Comparison of ENCODE assay signal across 21 cellular contexts in the genomic region with DNA sequence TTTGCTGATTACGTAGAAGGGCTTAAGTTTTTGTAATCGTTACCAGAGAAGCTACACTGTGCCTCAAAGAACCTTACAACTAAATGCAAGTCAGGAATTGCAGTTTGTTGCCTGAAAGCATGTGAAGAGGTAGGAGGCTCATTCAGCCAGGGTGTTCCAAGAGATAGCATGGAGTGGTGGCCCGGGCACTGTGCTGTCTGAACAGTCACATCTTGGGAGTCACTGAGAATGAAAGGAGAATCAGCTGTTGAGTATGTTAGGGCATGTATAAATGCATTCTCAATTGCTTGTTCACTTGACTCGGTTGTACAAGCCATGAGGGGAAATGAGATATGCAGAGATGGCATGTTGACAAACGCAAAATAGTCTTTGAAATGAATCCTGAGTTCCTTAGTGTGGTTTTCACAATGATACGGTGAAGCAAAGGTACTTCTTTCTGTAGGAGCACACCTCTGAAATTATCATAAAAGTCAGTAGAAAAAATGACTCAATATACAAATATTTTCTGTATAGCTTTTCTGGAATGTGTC.
A peak's percentile ranks its signal among the peaks of the same experiment; 100 is the strongest.
DNase-seq lines count a peak whose midpoint lies in the region; ATAC-seq, FAIRE-seq and TF ChIP-seq lines count a peak whose summit lies in the region.
"Had no signal": no experiment of that assay in that cellular context is flagged by ENCODE, and none has a peak within 500 bp of the region (broad histone marks: within the 10 kb centered on the region; RNA-seq: fewer than 3 reads in every experiment).

No MANE protein-coding gene starts in this region.

- H3K9ac ChIP-seq in H1 (replicated peaks in 1 of 4; ENCODE audit: extremely low read depth in 1 of 4, low read depth in 3 of 4, low read length in 3 of 4): no peak overlapping the region
- H3K9ac ChIP-seq in keratinocyte (ENCODE audit: control insufficient read depth, extremely low read depth, insufficient read depth, low read length): no peak overlapping the region

- 78 to 89% (median 83%) methylated on average over 6 of the region's 6 CpGs for WGBS in heart left ventricle, 4 donors
- 92% methylated on average over 6 of the region's 6 CpGs; no CpG with 5 or more reads in 1 of the 2 experiments for WGBS in H1 (ENCODE audit: extremely low coverage in 1 of 2, insufficient coverage in 1 of 2, insufficient read length in 1 of 2, insufficient replicate concordance in 2 of 2, low coverage in 1 of 2, low lambda C conversion rate in 2 of 2, missing lambda C conversion rate in 1 of 2), 2 experiments

- H3K9me3 Mint-ChIP-seq in type B pancreatic cell: no peaks in the 10 kb centered on the region
- H3K9me3 Mint-ChIP-seq: CD4-positive, alpha-beta T cell; H9 had no signal

- H2BK5ac ChIP-seq in H1 (ENCODE audit: low read depth, low read length): no peak overlapping the region

- H3K79me2 ChIP-seq in H1 (ENCODE audit: control insufficient read depth in 1 of 2, insufficient read depth in 2 of 2, low read length in 2 of 2) (no peaks in the 10 kb centered on the region), keratinocyte (ENCODE audit: control insufficient read depth, insufficient read depth, low read length) (no peaks in the 10 kb centered on the region)

- H3K9me1 ChIP-seq in keratinocyte (ENCODE audit: control insufficient read depth, extremely low read depth, insufficient read depth, low read length): no peaks in the 10 kb centered on the region

- no peak overlapping the region for H3K4ac ChIP-seq in H1 (replicated peaks; ENCODE audit: insufficient read length, low read depth, low read length)

- H4K8ac ChIP-seq in H1 (ENCODE audit: extremely low read depth, insufficient read depth, low read length): no peak overlapping the region

- no peaks in the 10 kb centered on the region for H3K79me1 ChIP-seq in H1 (ENCODE audit: low read depth, low read length)

- TF ChIP-seq POLR2A in heart left ventricle (IDR thresholded peaks at IDR 0.05) (no peak), H1 (IDR thresholded peaks at IDR 0.05; ENCODE audit: control extremely low read depth in 1 of 2, low read depth in 2 of 2, low read length in 2 of 2) (no peak)

- H2AK5ac ChIP-seq in H1 (ENCODE audit: low read depth, low read length): no peak overlapping the region

- H2BK120ac ChIP-seq in H1 (replicated peaks; ENCODE audit: low read depth, low read length): no peak overlapping the region

- TF ChIP-seq CTCF in heart left ventricle (IDR thresholded peaks at IDR 0.05) (no peak), RWPE2 (IDR thresholded peaks at IDR 0.05; ENCODE audit: poor library complexity, severe bottlenecking) (no peak), H1 (IDR thresholded peaks at IDR 0.05; ENCODE audit: control extremely low read depth in 1 of 3, insufficient read depth in 1 of 3, low read depth in 1 of 3, low read length in 3 of 3) (no peak), keratinocyte (optimal IDR thresholded peaks at IDR 0.05 in 1 of 3, IDR thresholded peaks at IDR 0.05 in 1 of 3, conservative IDR thresholded peaks at IDR 0.05 in 1 of 3; ENCODE audit: extremely low read depth in 1 of 3, insufficient read depth in 2 of 3, low read length in 3 of 3) (no peak), type B pancreatic cell (conservative IDR thresholded peaks at IDR 0.05) (no peak)

- no peak overlapping the region for H3K23ac ChIP-seq in H1 (ENCODE audit: insufficient read length)

- no peak overlapping the region for H3K4me3 Mint-ChIP-seq in type B pancreatic cell
- H3K4me3 Mint-ChIP-seq: CD4-positive, alpha-beta T cell; H9 had no signal

- no peak overlapping the region for H4K91ac ChIP-seq in H1 (replicated peaks; ENCODE audit: insufficient read length, low read length)

- H3K36me3 Mint-ChIP-seq in type B pancreatic cell: peaks cover 47% of the 10 kb centered on the region

- H3K27me3 ChIP-seq in heart left ventricle (no peaks in the 10 kb centered on the region), RWPE2 (ENCODE audit: insufficient read depth, poor library complexity, severe bottlenecking) (no peaks in the 10 kb centered on the region), H1 (replicated peaks in 1 of 4; ENCODE audit: control insufficient read depth in 3 of 4, extremely low read depth in 1 of 4, insufficient read depth in 3 of 4, low read length in 3 of 4) (no peaks in the 10 kb centered on the region), keratinocyte (ENCODE audit: control insufficient read depth, extremely low read depth, insufficient read depth, low read length) (no peaks in the 10 kb centered on the region)

- H3K23me2 ChIP-seq in H1 (ENCODE audit: low read depth, low read length): no peaks in the 10 kb centered on the region

- H3K36me3 ChIP-seq in heart left ventricle (peaks cover 0 to 3% (median 0%) of the 10 kb centered on the region in 9 donors), RWPE2 (ENCODE audit: low read depth) (no peaks in the 10 kb centered on the region), H1 (ENCODE audit: control insufficient read depth in 2 of 4, insufficient read depth in 4 of 4, low read length in 3 of 4) (peaks cover 4 to 20% (median 12%) of the 10 kb centered on the region in 4 experiments), keratinocyte (ENCODE audit: control insufficient read depth in 2 of 2, extremely low read depth in 1 of 2, insufficient read depth in 2 of 2, low read length in 2 of 2) (peaks cover 4 to 8% of the 10 kb centered on the region in 2 experiments)

- H2AFZ ChIP-seq in H1 (ENCODE audit: low read length) (no peak overlapping the region), keratinocyte (ENCODE audit: control insufficient read depth, low read length) (peak overlapping the region; percentile 46)

- TF ChIP-seq EP300 in H1 (IDR thresholded peaks at IDR 0.05; ENCODE audit: borderline replicate concordance in 1 of 2, low read depth in 2 of 2, low read length in 2 of 2): no peak

- intact Hi-C loops in Right ventricle myocardium superior (cut with DNase I): no loop called here
- intact Hi-C loops in heart left ventricle (cut with DNase I): no loop called here

- H4K20me1 ChIP-seq in H1 (replicated peaks in 1 of 2; ENCODE audit: control insufficient read depth in 1 of 2, insufficient read depth in 2 of 2, low read length in 2 of 2) (no peaks in the 10 kb centered on the region), keratinocyte (ENCODE audit: control insufficient read depth, extremely low read depth, insufficient read depth, low read length) (no peaks in the 10 kb centered on the region)

- H4K5ac ChIP-seq in H1 (ENCODE audit: insufficient read length, low read depth, low read length): no peak overlapping the region

- no peak overlapping the region for H3K4me2 ChIP-seq in H1 (ENCODE audit: insufficient read depth in 1 of 2, low read depth in 2 of 2, low read length in 2 of 2)
- H3K4me2 ChIP-seq in keratinocyte (ENCODE audit: control insufficient read depth, extremely low read depth, insufficient read depth, low read depth, low read length): peak overlapping the region; percentile 45
- H3K4me2 ChIP-seq: A549 had no signal

- H2BK15ac ChIP-seq in H1 (ENCODE audit: low read length): no peak overlapping the region

- no peak overlapping the region for H3K14ac ChIP-seq in H1 (ENCODE audit: insufficient read length)

- H2BK20ac ChIP-seq in H1 (ENCODE audit: low read length): no peak overlapping the region

- H3K4me1 ChIP-seq in heart left ventricle: no peaks in the 10 kb centered on the region
- H3K4me1 ChIP-seq in RWPE2 (ENCODE audit: insufficient read depth, poor library complexity, severe bottlenecking): peaks cover 6% of the 10 kb centered on the region
- no peaks in the 10 kb centered on the region for H3K4me1 ChIP-seq in H1 (replicated peaks in 1 of 4; ENCODE audit: control insufficient read depth in 3 of 4, insufficient read depth in 4 of 4, low read length in 3 of 4)
- peaks cover 20% of the 10 kb centered on the region for H3K4me1 ChIP-seq in keratinocyte (ENCODE audit: control insufficient read depth, extremely low read depth, insufficient read depth, low read length)
- H3K4me1 ChIP-seq: A549, Caco-2 had no signal

- TF ChIP-seq RAD21 in H1 (IDR thresholded peaks at IDR 0.05 in 1 of 2, conservative IDR thresholded peaks at IDR 0.05 in 1 of 2; ENCODE audit: low read depth in 2 of 2, low read length in 2 of 2): no peak

- H3K27me3 Mint-ChIP-seq in type B pancreatic cell: no peaks in the 10 kb centered on the region

- H3K4me1 Mint-ChIP-seq in type B pancreatic cell (ENCODE audit: unreplicated experiment): peaks cover 14% of the 10 kb centered on the region

- FAIRE-seq in H1 (lab: Jason Lieb, UNC): peak; percentile 19
- peak; percentile 93 for FAIRE-seq in keratinocyte (lab: Jason Lieb, UNC)
- FAIRE-seq: A549, GM12892, GM18507 had no signal

- no peak overlapping the region for H3K56ac ChIP-seq in H1 (replicated peaks; ENCODE audit: insufficient read length, low read depth, low read length)

- dilution Hi-C loops in keratinocyte (cut with MboI; ENCODE audit: extremely low pct_ligation_motif_present, low sequenced_read_pairs): no loop called here

- H3K4me3 ChIP-seq in heart left ventricle: no peak overlapping the region
- H3K4me3 ChIP-seq in RWPE2 (ENCODE audit: severe bottlenecking): no peak overlapping the region
- no peak overlapping the region for H3K4me3 ChIP-seq in H1 (ENCODE audit: extremely low read depth in 1 of 4, insufficient read depth in 2 of 4, low read depth in 3 of 4, low read length in 4 of 4)
- H3K4me3 ChIP-seq in keratinocyte (ENCODE audit: control insufficient read depth in 2 of 3, extremely low read depth in 1 of 3, insufficient read depth in 2 of 3, low read depth in 1 of 3, low read length in 3 of 3): no peak overlapping the region
- H3K4me3 ChIP-seq: A549 had no signal

- H2BK12ac ChIP-seq in H1 (ENCODE audit: low read depth, low read length): no peak overlapping the region

- H3K27ac ChIP-seq in heart left ventricle (no peak overlapping the region), RWPE2 (ENCODE audit: poor library complexity, severe bottlenecking) (no peak overlapping the region), H1 (ENCODE audit: low read depth, low read length) (no peak overlapping the region), keratinocyte (ENCODE audit: control insufficient read depth, insufficient read depth, low read length) (no peak overlapping the region)
- H3K27ac ChIP-seq: 22Rv1, A549, C4-2B had no signal

- POLR2A ChIA-PET in H1 (lab: Charles Lee; ENCODE audit: partially characterized antibody): interaction anchor here (1.1 kb wide), 1 partner anchor 12 kb away, joined by 3 read pairs; no protein-coding TSS in a partner anchor

- no peak overlapping the region for H3K18ac ChIP-seq in H1 (ENCODE audit: extremely low read depth, low read length)

- peaks cover 0 to 9% (median 0%) of the 10 kb centered on the region in 12 donors for H3K9me3 ChIP-seq in heart left ventricle
- H3K9me3 ChIP-seq in RWPE2 (ENCODE audit: severe bottlenecking): no peaks in the 10 kb centered on the region
- no peaks in the 10 kb centered on the region for H3K9me3 ChIP-seq in H1 (ENCODE audit: insufficient read depth in 2 of 2, low read depth in 1 of 2, low read length in 1 of 2)
- no peaks in the 10 kb centered on the region for H3K9me3 ChIP-seq in keratinocyte (ENCODE audit: control insufficient read depth, low read depth, low read length)
- H3K9me3 ChIP-seq: A549, Caco-2 had no signal

- CTCF ChIA-PET in H1 (lab: Charles Lee; ENCODE audit: partially characterized antibody): interaction anchor here (0.6 to 1.9 kb wide), 5 partner anchors 34 to 403 kb away, joined by 3 to 5 read pairs (median 3); no protein-coding TSS in a partner anchor

- H3K27ac Mint-ChIP-seq in type B pancreatic cell: no peak overlapping the region
- H3K27ac Mint-ChIP-seq: CD4-positive, alpha-beta T cell; H9 had no signal

- ATAC-seq in Right ventricle myocardium superior (ENCODE audit: poor library complexity) (peak; percentile 69), heart left ventricle (no peak), RWPE2 (ENCODE audit: low read depth) (peak; percentile 25; the same call in 2 of the 3 replicates)
- ATAC-seq: A549 had no signal

- DNase-seq in Right ventricle myocardium superior (no peak), heart left ventricle (no peak), RWPE2 (ENCODE audit: low spot score) (no peak), H1 (ENCODE audit: low read depth in 1 of 2, low spot score in 2 of 2) (no peak), keratinocyte (ENCODE audit: low read depth, low spot score) (no peak), D341Med (ENCODE audit: low spot score) (no peak), NCI-H2227 treated with DMSO at 0.1 percent for 48 hours (lab: John Stamatoyannopoulos, UW) (no peak), type B pancreatic cell (ENCODE audit: extremely low spot score, unreplicated experiment) (no peak)
- DNase-seq: AML-193; Caco-2; CD4-positive, alpha-beta T cell; DMS153; DMS79; GDM1; GOT3; H9 had no signal

Comparison
In these comparisons a context has a peak if more than half of its experiments do, and no peak if none do; other contexts are left out.
1. ATAC-seq: peak in Right ventricle myocardium superior (single experiment) and RWPE2 (single experiment); none in heart left ventricle (0 of 4).